Comparison of ENCODE assay signal across 20 cellular contexts in the genomic region with DNA sequence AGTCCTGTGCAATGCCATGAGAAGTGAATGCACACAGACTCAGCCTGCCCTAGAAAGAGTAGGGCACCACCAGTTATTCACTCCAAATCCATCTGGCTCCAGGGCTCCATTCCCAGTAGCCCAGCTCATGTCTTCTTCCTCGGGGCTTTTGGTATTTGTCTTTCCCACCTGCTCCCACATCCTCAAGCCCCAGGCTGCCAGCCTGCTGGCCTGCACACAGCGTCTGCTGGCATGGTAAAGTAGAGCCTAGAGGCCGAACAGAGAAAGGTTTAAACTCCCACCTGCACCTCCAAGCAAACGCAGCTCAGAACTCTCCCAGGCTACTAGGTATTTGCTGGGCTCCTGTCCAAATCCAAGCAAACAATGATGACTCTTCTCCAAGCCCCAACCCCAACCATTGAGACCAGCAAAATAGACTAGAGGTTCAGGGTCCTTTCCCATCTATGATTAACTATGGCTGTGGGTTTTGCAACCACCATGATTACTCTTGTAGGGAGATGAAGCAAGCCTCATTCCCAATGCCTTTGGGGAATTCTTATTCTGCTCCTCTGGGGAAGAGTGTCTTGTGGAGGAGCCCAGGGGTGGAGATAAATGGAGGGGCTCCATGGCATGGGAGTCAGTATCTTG. TPM values are rescaled to one million over a fixed set of nuclear protein-coding genes. Genes with fewer than 3 reads are reported as not detected.
A peak's percentile ranks its signal among the peaks of the same experiment; 100 is the strongest.
DNase-seq lines count a peak whose midpoint lies in the region; ATAC-seq, FAIRE-seq and TF ChIP-seq lines count a peak whose summit lies in the region.
"Had no signal": no experiment of that assay in that cellular context is flagged by ENCODE, and none has a peak within 500 bp of the region (broad histone marks: within the 10 kb centered on the region; RNA-seq: fewer than 3 reads in every experiment).

No MANE protein-coding gene starts in this region.

- peak in 1 of 2 experiments; percentile 26; a peak in 1 of 4 replicates for TF ChIP-seq EP300 in HepG2 (IDR thresholded peaks at IDR 0.05; ENCODE audit: low read depth in 2 of 2, low read length in 2 of 2)
- no peak for TF ChIP-seq EP300 in HepG2 (CRISPR knock-in tag; IDR thresholded peaks at IDR 0.05; ENCODE audit: borderline replicate concordance)

- in situ Hi-C loops in HepG2 (cut with HindIII; ENCODE audit: extremely low pct_ligation_motif_present, low pct_unique_long_range_greater_than_20kb): loop anchor here (10.0 kb wide), 1 partner anchor 255 kb away; no protein-coding TSS in a partner anchor

- peak overlapping the region; percentile 60 for H3K27ac ChIP-seq in HepG2 (ENCODE audit: extremely low read length, insufficient read depth, low read length)
- H3K27ac ChIP-seq in right lobe of liver: no peak overlapping the region

- TF ChIP-seq RAD21 in HepG2 (CRISPR knock-in tag; IDR thresholded peaks at IDR 0.05): no peak

- WGBS in HepG2 (ENCODE audit: low lambda C conversion rate): 0% methylated on average over 4 of the region's 4 CpGs
- WGBS in right lobe of liver (ENCODE audit: insufficient coverage, low coverage, low lambda C conversion rate, missing lambda C conversion rate): 72% methylated on average over 3 of the region's 4 CpGs

- ATAC-seq in HepG2 (peak; percentile 92), right lobe of liver (no peak), HG03108 (IDR thresholded peaks at IDR 0.05; ENCODE audit: unreplicated experiment) (no peak), GM21786 (IDR thresholded peaks at IDR 0.05; ENCODE audit: unreplicated experiment) (no peak)

- H3K27me3 ChIP-seq in HepG2 (ENCODE audit: control insufficient read depth in 1 of 2, insufficient read depth in 2 of 2, low read length in 2 of 2) (peaks cover 0 to 8% of the 10 kb centered on the region in 2 experiments; a peak in 2 of 5 replicates), right lobe of liver (no peaks in the 10 kb centered on the region)

- H4K20me1 ChIP-seq in HepG2 (ENCODE audit: insufficient read depth, low read length): no peaks in the 10 kb centered on the region

- FAIRE-seq in HepG2 (lab: Jason Lieb, UNC): peak; percentile 94
- FAIRE-seq: A204.1, GM19239 had no signal

- H2AFZ ChIP-seq in HepG2 (ENCODE audit: low read length): no peak overlapping the region

- H3K9ac ChIP-seq in HepG2 (ENCODE audit: insufficient read depth, low read depth, low read length): no peak overlapping the region

- intact Hi-C loops in HepG2 (cut with micrococcal nuclease; ENCODE audit: unreplicated experiment): loop anchor here (2.0 to 10.0 kb wide), 2 partner anchors 53 to 125 kb away; partner anchors contain the start of gene TMEM106C
- intact Hi-C loops in right lobe of liver (cut with DNase I): no loop called here

- H3K4me3 ChIP-seq in HepG2 (replicated peaks in 1 of 3; ENCODE audit: insufficient read depth in 1 of 3, low read depth in 2 of 3, low read length in 3 of 3): peak overlapping the region in 1 of 3 experiments; percentile 32; a peak in 2 of 6 replicates
- H3K4me3 ChIP-seq in right lobe of liver: no peak overlapping the region
- no peak overlapping the region for H3K4me3 ChIP-seq in epithelial cell of esophagus (ENCODE audit: low read length)

- H3K4me1 ChIP-seq in HepG2 (ENCODE audit: insufficient read depth, low read length): peaks cover 57% of the 10 kb centered on the region
- no peaks in the 10 kb centered on the region for H3K4me1 ChIP-seq in right lobe of liver
- H3K4me1 ChIP-seq: BE2C had no signal

- H3K27me3 Mint-ChIP-seq in osteocyte (ENCODE audit: unreplicated experiment): peaks cover 33% of the 10 kb centered on the region

- BruUV-seq in HepG2 (replicated peaks; lab: Mats Ljungman, UMichigan): no TSS peak

- peaks cover 8% of the 10 kb centered on the region for H3K4me1 Mint-ChIP-seq in osteocyte (ENCODE audit: unreplicated experiment)

- H3K9me3 Mint-ChIP-seq in osteocyte (ENCODE audit: unreplicated experiment): peaks cover 5% of the 10 kb centered on the region

- POLR2A ChIA-PET in HepG2 (lab: Yijun Ruan, JAX): interaction anchor here (1.2 kb wide), 1 partner anchor 248 kb away, joined by 3 read pairs; no protein-coding TSS in a partner anchor

- H3K36me3 ChIP-seq in HepG2 (replicated peaks in 1 of 2; ENCODE audit: control insufficient read depth in 1 of 2, insufficient read depth in 2 of 2, low read length in 2 of 2) (no peaks in the 10 kb centered on the region), right lobe of liver (no peaks in the 10 kb centered on the region)
- H3K36me3 ChIP-seq: BE2C had no signal

- no peak for TF ChIP-seq POLR2A in HepG2 (IDR thresholded peaks at IDR 0.05; ENCODE audit: insufficient read depth in 1 of 2, low read depth in 2 of 2, low read length in 2 of 2)
- TF ChIP-seq POLR2A in right lobe of liver (IDR thresholded peaks at IDR 0.05): no peak

- TF ChIP-seq CTCF in HepG2 (CRISPR knock-in tag; IDR thresholded peaks at IDR 0.05): no peak
- no peak for TF ChIP-seq CTCF in right lobe of liver (IDR thresholded peaks at IDR 0.05)
- TF ChIP-seq CTCF in epithelial cell of esophagus (IDR thresholded peaks at IDR 0.05; ENCODE audit: insufficient read depth, low read depth, low read length, missing control alignments): no peak
- TF ChIP-seq CTCF in osteocyte (IDR thresholded peaks at IDR 0.05): no peak

- CTCF ChIA-PET in HepG2 (lab: Yijun Ruan, JAX; ENCODE audit: low intra/inter-chr PET ratio, low total read pairs): no interaction called here

- H3K9me3 ChIP-seq in HepG2 (ENCODE audit: low read length) (no peaks in the 10 kb centered on the region), right lobe of liver (no peaks in the 10 kb centered on the region)
- H3K9me3 ChIP-seq: BE2C had no signal

- no peak overlapping the region for H3K4me3 Mint-ChIP-seq in osteocyte (ENCODE audit: unreplicated experiment)
- H3K4me3 Mint-ChIP-seq: CD4-positive, CD25-positive, alpha-beta regulatory T cell had no signal

- H3K36me3 Mint-ChIP-seq in osteocyte (ENCODE audit: unreplicated experiment): no peaks in the 10 kb centered on the region
- H3K36me3 Mint-ChIP-seq: CD4-positive, CD25-positive, alpha-beta regulatory T cell had no signal

- no peak overlapping the region for H3K27ac Mint-ChIP-seq in osteocyte (ENCODE audit: unreplicated experiment)

- H3K79me2 ChIP-seq in HepG2 (ENCODE audit: insufficient read depth, low read length): no peaks in the 10 kb centered on the region

- DNase-seq in HepG2 (ENCODE audit: low spot score): peak; percentile 92
- DNase-seq in right lobe of liver: no peak
- peak; percentile 45 for DNase-seq in epithelial cell of esophagus (ENCODE audit: low read depth)
- DNase-seq in osteocyte (ENCODE audit: extremely low spot score, unreplicated experiment): peak; percentile 30
- DNase-seq in stimulated activated naive CD4-positive, alpha-beta T cell treated with Interleukin-2 at 50 U/mL for 16 hours (lab: John Stamatoyannopoulos, UW): no peak
- DNase-seq: BE2C; CD4-positive, CD25-positive, alpha-beta regulatory T cell; COR-L47; DMS153; GF-D8; KBM-7; NCI-H1105 treated with DMSO at 0.1 percent for 48 hours; NCI-H1694; NCI-H748 treated with DMSO at 0.1 percent for 48 hours; OCI-M1; Right ventricle myocardium superior had no signal

- peak overlapping the region; percentile 58 for H3K4me2 ChIP-seq in HepG2 (ENCODE audit: low read depth, low read length)

RNA-seq across cellular contexts. Expression of gene VDR, which starts 5.2 kb away (rescaled TPM):
- 0.21 and 0.33 TPM in 2 replicates for total RNA-seq in HepG2 (2016; rRNA removed; fragmentation: Illumina TruSeq; extraction: Trizol)
- 0.09 TPM in 1 of 2 replicates, not detected in the other for total RNA-seq in HepG2 (2016; cell fraction: cytosol; rRNA removed; fragmentation: Illumina TruSeq; extraction: Trizol; ENCODE audit: low read depth)
- 0.40 and 0.52 TPM in 2 replicates for total RNA-seq in HepG2 (2016; cell fraction: insoluble cytoplasmic fraction; rRNA removed; fragmentation: Illumina TruSeq; extraction: Trizol)
- total RNA-seq in HepG2 (2016; cell fraction: membrane; rRNA removed; fragmentation: Illumina TruSeq; extraction: Trizol): 0.14 and 0.22 TPM in 2 replicates
- total RNA-seq in HepG2 (2016; cell fraction: nucleus; rRNA removed; fragmentation: Illumina TruSeq; extraction: Trizol): 0.16 and 0.25 TPM in 2 replicates
- polyA plus RNA-seq in HepG2 (2011; rRNA removed): 0.08 and 0.13 TPM in 2 replicates
- 0.04 and 0.09 TPM in 2 replicates for polyA plus RNA-seq in HepG2 (2011; cell fraction: cytosol; rRNA removed)
- 0.10 and 0.21 TPM in 2 replicates for polyA plus RNA-seq in HepG2 (2011; cell fraction: nucleus; rRNA removed)
- 0.08 and 0.35 TPM in 2 replicates for polyA plus RNA-seq in HepG2 (2012)
- polyA plus RNA-seq in HepG2 (2016; cell fraction: cytosol; fragmentation: Illumina TruSeq; extraction: Trizol; ENCODE audit: low read depth): not detected in 2 replicates
- polyA plus RNA-seq in HepG2 (2016; cell fraction: insoluble cytoplasmic fraction; fragmentation: Illumina TruSeq; extraction: Trizol; ENCODE audit: low read depth): 0.24 and 0.36 TPM in 2 replicates
- 0.03 and 0.12 TPM in 2 replicates for polyA plus RNA-seq in HepG2 (2016; cell fraction: membrane; fragmentation: Illumina TruSeq; extraction: Trizol; ENCODE audit: low read depth)
- polyA plus RNA-seq in HepG2 (2016; cell fraction: nucleus; fragmentation: Illumina TruSeq; extraction: Trizol; ENCODE audit: insufficient read depth, low read depth): 0.48 and 0.64 TPM in 2 replicates
- polyA minus RNA-seq in HepG2 (2011; rRNA and poly(A)+ RNA removed; ENCODE audit: low replicate concordance): 0.16 and 12.3 TPM in 2 replicates
- not detected in 2 replicates for polyA minus RNA-seq in HepG2 (2011; cell fraction: cytosol; rRNA and poly(A)+ RNA removed)
- 0.13 and 0.25 TPM in 2 replicates for polyA minus RNA-seq in HepG2 (2011; cell fraction: nucleus; rRNA and poly(A)+ RNA removed)
- 1 to 10 TPM in 1 of 6 experiments, under 1 TPM in 5; 0.18 to 1.2 (median 0.39) TPM for total RNA-seq in right lobe of liver
- total RNA-seq in osteocyte: 1.9 and 2.7 TPM in 2 replicates

RNA-seq across cellular contexts. Expression of gene TMEM106C, which starts 53.4 kb away (rescaled TPM):
- 132 and 134 TPM in 2 replicates for total RNA-seq in HepG2 (2016; rRNA removed; fragmentation: Illumina TruSeq; extraction: Trizol)
- total RNA-seq in HepG2 (2016; cell fraction: cytosol; rRNA removed; fragmentation: Illumina TruSeq; extraction: Trizol; ENCODE audit: low read depth): 140 and 199 TPM in 2 replicates
- 131 and 142 TPM in 2 replicates for total RNA-seq in HepG2 (2016; cell fraction: insoluble cytoplasmic fraction; rRNA removed; fragmentation: Illumina TruSeq; extraction: Trizol)
- total RNA-seq in HepG2 (2016; cell fraction: membrane; rRNA removed; fragmentation: Illumina TruSeq; extraction: Trizol): 222 and 263 TPM in 2 replicates
- total RNA-seq in HepG2 (2016; cell fraction: nucleus; rRNA removed; fragmentation: Illumina TruSeq; extraction: Trizol): 69.5 and 82.9 TPM in 2 replicates
- 191 and 192 TPM in 2 replicates for polyA plus RNA-seq in HepG2 (2011; rRNA removed)
- polyA plus RNA-seq in HepG2 (2011; cell fraction: cytosol; rRNA removed): 141 and 173 TPM in 2 replicates
- polyA plus RNA-seq in HepG2 (2011; cell fraction: nucleus; rRNA removed): 103 and 125 TPM in 2 replicates
- 67.2 and 83.0 TPM in 2 replicates for polyA plus RNA-seq in HepG2 (2012)
- polyA plus RNA-seq in HepG2 (2016; cell fraction: cytosol; fragmentation: Illumina TruSeq; extraction: Trizol; ENCODE audit: low read depth): 208 and 285 TPM in 2 replicates
- polyA plus RNA-seq in HepG2 (2016; cell fraction: insoluble cytoplasmic fraction; fragmentation: Illumina TruSeq; extraction: Trizol; ENCODE audit: low read depth): 129 and 148 TPM in 2 replicates
- 221 and 275 TPM in 2 replicates for polyA plus RNA-seq in HepG2 (2016; cell fraction: membrane; fragmentation: Illumina TruSeq; extraction: Trizol; ENCODE audit: low read depth)
- polyA plus RNA-seq in HepG2 (2016; cell fraction: nucleus; fragmentation: Illumina TruSeq; extraction: Trizol; ENCODE audit: insufficient read depth, low read depth): 107 and 122 TPM in 2 replicates
- polyA minus RNA-seq in HepG2 (2011; rRNA and poly(A)+ RNA removed; ENCODE audit: low replicate concordance): 179 and 1,095 TPM in 2 replicates
- polyA minus RNA-seq in HepG2 (2011; cell fraction: cytosol; rRNA and poly(A)+ RNA removed): 43.2 and 44.5 TPM in 2 replicates
- 81.1 and 92.5 TPM in 2 replicates for polyA minus RNA-seq in HepG2 (2011; cell fraction: nucleus; rRNA and poly(A)+ RNA removed)
- total RNA-seq in right lobe of liver: 10 to 100 TPM; 13.8 to 55.6 (median 34.7) TPM
- total RNA-seq in osteocyte: 53.2 and 60.9 TPM in 2 replicates

Comparison
In these comparisons a context has a peak if more than half of its experiments do, and no peak if none do; other contexts are left out.
1. DNase-seq: peak in HepG2 (single experiment), epithelial cell of esophagus (single experiment) and osteocyte (single experiment); none in right lobe of liver (0 of 3) and stimulated activated naive CD4-positive, alpha-beta T cell treated with Interleukin-2 at 50 U/mL for 16 hours (single experiment).